ENCODE assay signal across 1 cellular context in genomic region chr2:2860583-2861300, GRCh38.
TF ChIP-seq lines count a peak whose summit lies in the region.

No MANE protein-coding gene starts in this region.

TF ChIP-seq in GM12878, 131 proteins besides CTCF, POLR2A, EP300 and RAD21 (continued from another document):
- no peak; the same call in 1 of the 2 replicates for TF ChIP-seq USF2 (IDR thresholded peaks at IDR 0.05; ENCODE audit: borderline replicate concordance, low read depth, low read length)
- TF ChIP-seq NBN (IDR thresholded peaks at IDR 0.05), result no peak
- TF ChIP-seq TCF12 (IDR thresholded peaks at IDR 0.05; ENCODE audit: low read depth, low read length), result no peak
- TF ChIP-seq RAD51 (IDR thresholded peaks at IDR 0.05), result peak; percentile 68; the same call in 1 of the 2 replicates
- TF ChIP-seq NR2C1 (IDR thresholded peaks at IDR 0.05), result no peak
- no peak for TF ChIP-seq ZBTB33 (IDR thresholded peaks at IDR 0.05)
- TF ChIP-seq ZNF217 (IDR thresholded peaks at IDR 0.05), result no peak
- no peak for TF ChIP-seq MYB (IDR thresholded peaks at IDR 0.05; ENCODE audit: borderline replicate concordance, low read depth, low read length)
- no peak for TF ChIP-seq KLF5 (IDR thresholded peaks at IDR 0.05; ENCODE audit: partially characterized antibody)
- TF ChIP-seq PRDM15 (CRISPR knock-in tag; IDR thresholded peaks at IDR 0.05), result no peak
- TF ChIP-seq YBX1 (IDR thresholded peaks at IDR 0.05), result no peak
- no peak for TF ChIP-seq DPF2 (IDR thresholded peaks at IDR 0.05)
- no peak for TF ChIP-seq IKZF2 (IDR thresholded peaks at IDR 0.05)
- no peak for TF ChIP-seq CHD2 (IDR thresholded peaks at IDR 0.05; ENCODE audit: borderline replicate concordance, low read depth, low read length)
- no peak for TF ChIP-seq CBX5 (IDR thresholded peaks at IDR 0.05; ENCODE audit: low read depth)
